23 cellular contexts compared by ENCODE assay signal in the genomic region with DNA sequence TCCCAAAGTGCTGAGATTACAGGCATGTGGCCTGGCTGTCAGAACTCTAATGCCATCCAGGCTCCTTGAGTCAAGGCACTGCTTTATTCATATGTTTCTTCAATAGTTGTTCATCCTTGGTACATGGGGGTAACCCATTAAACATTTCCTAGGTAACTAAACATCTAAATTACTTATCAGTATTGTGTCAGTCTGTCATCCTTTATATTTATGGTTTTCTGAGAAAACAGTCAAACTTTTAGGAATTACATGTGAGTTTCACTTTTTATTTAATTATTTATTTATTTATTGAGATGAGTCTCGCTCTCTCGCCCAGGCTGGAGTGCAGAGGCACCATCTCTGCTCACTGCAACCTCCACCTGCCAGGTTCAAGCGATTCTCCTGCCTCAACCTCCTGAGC.
"Had no signal": no experiment of that assay in that cellular context is flagged by ENCODE, and none has a peak within 500 bp of the region (broad histone marks: within the 10 kb centered on the region; RNA-seq: fewer than 3 reads in every experiment).

No MANE protein-coding gene starts in this region.

- H3K4me3 Mint-ChIP-seq: mesothelial cell of epicardium had no signal

- DNase-seq: dorsolateral prefrontal cortex; effector CD4-positive, alpha-beta T cell; effector memory CD4-positive, alpha-beta T cell; erythroblast; esophagus squamous epithelium; foreskin fibroblast; foreskin melanocyte; gastrocnemius medialis; glutamatergic neuron; head of caudate nucleus; heart right ventricle; hippocampal formation; left cardiac atrium; left lung; left ventricle myocardium superior; lower lobe of right lung; mesenchymal stem cell; mucosa of descending colon; naive B cell had no signal

- H3K9me3 ChIP-seq: esophagus squamous epithelium, gastrocnemius medialis, heart right ventricle, left lung, lower lobe of right lung, mucosa of descending colon had no signal

- H3K36me3 ChIP-seq: esophagus squamous epithelium, gastrocnemius medialis, heart right ventricle, left lung, lower lobe of right lung had no signal

- H3K27me3 ChIP-seq: dorsolateral prefrontal cortex, esophagus squamous epithelium, gastrocnemius medialis, heart right ventricle, left lung had no signal

- H3K36me3 Mint-ChIP-seq: mesothelial cell of epicardium, naive B cell had no signal

- ATAC-seq: esophagus mucosa, gastrocnemius medialis, heart right ventricle, left cardiac atrium, left lung, left ventricle myocardium superior, lower lobe of right lung, mucosa of descending colon had no signal

- H3K9me3 Mint-ChIP-seq: mesothelial cell of epicardium, naive B cell had no signal

- H3K27ac ChIP-seq: coronary artery, dorsolateral prefrontal cortex, epithelial cell of prostate, esophagus squamous epithelium, gastrocnemius medialis, heart right ventricle, left lung, lower lobe of right lung had no signal

- H3K4me1 ChIP-seq: gastrocnemius medialis, left lung had no signal

- H3K27ac Mint-ChIP-seq: mesothelial cell of epicardium had no signal

- H3K4me3 ChIP-seq: coronary artery, dorsolateral prefrontal cortex, esophagus squamous epithelium, gastrocnemius medialis, heart right ventricle, left lung, lower lobe of right lung, mucosa of descending colon had no signal
